Comparison of ENCODE assay signal across 21 cellular contexts in genomic region chr12:27233814-27234213, GRCh38. TPM values are rescaled to one million over a fixed set of nuclear protein-coding genes. Genes with fewer than 3 reads are reported as not detected.
DNase-seq lines count a peak whose midpoint lies in the region; ATAC-seq, FAIRE-seq and TF ChIP-seq lines count a peak whose summit lies in the region.
"Had no signal": no experiment of that assay in that cellular context is flagged by ENCODE, and none has a peak within 500 bp of the region (broad histone marks: within the 10 kb centered on the region; RNA-seq: fewer than 3 reads in every experiment).

No MANE protein-coding gene starts in this region.

- H3K9me3 Mint-ChIP-seq in Caco-2 (ENCODE audit: unreplicated experiment), result no peaks in the 10 kb centered on the region
- H3K9me3 Mint-ChIP-seq in H9, result no peaks in the 10 kb centered on the region
- H3K9me3 Mint-ChIP-seq in neural crest cell, result peaks cover 5% of the 10 kb centered on the region
- H3K9me3 Mint-ChIP-seq: activated naive CD4-positive, alpha-beta T cell treated with anti-CD3 and anti-CD28 coated beads, Interleukin-2, amount 10 ng/mL, durations not matched to agents 7 days and 5 days had no signal

- H3K4me3 ChIP-seq in Caco-2 (ENCODE audit: low read depth, low read length) (no peak overlapping the region), H1 (ENCODE audit: extremely low read depth in 1 of 4, insufficient read depth in 2 of 4, low read depth in 3 of 4, low read length in 4 of 4) (no peak overlapping the region), gastrocnemius medialis (no peak overlapping the region)
- H3K4me3 ChIP-seq: heart left ventricle had no signal

- no peak overlapping the region for H3K9ac ChIP-seq in H9 (ENCODE audit: extremely low read depth, insufficient read length, low read length)
- H3K9ac ChIP-seq in H1 (replicated peaks in 1 of 4; ENCODE audit: extremely low read depth in 1 of 4, low read depth in 3 of 4, low read length in 3 of 4), result no peak overlapping the region

- no peaks in the 10 kb centered on the region for H3K36me3 ChIP-seq in Caco-2 (ENCODE audit: control insufficient read depth, insufficient read depth, low read length)
- H3K36me3 ChIP-seq in H1 (ENCODE audit: control insufficient read depth in 2 of 4, insufficient read depth in 4 of 4, low read length in 3 of 4), result no peaks in the 10 kb centered on the region
- no peaks in the 10 kb centered on the region for H3K36me3 ChIP-seq in gastrocnemius medialis
- H3K36me3 ChIP-seq: heart left ventricle had no signal

- H3K4me3 Mint-ChIP-seq in Caco-2 (ENCODE audit: unreplicated experiment) (no peak overlapping the region), H9 (no peak overlapping the region), neural crest cell (no peak overlapping the region)
- H3K4me3 Mint-ChIP-seq: activated naive CD4-positive, alpha-beta T cell treated with anti-CD3 and anti-CD28 coated beads, Interleukin-2, amount 10 ng/mL, durations not matched to agents 7 days and 5 days; CD14-positive monocyte; stimulated activated effector memory CD8-positive, alpha-beta T cell treated with anti-CD3 and anti-CD28 coated beads, Interleukin-12 subunit alpha, Interleukin-12 subunit beta, amount 100 ng/mL, for 72 hours had no signal

- H3K27ac Mint-ChIP-seq in Caco-2 (ENCODE audit: unreplicated experiment), result no peak overlapping the region
- no peak overlapping the region for H3K27ac Mint-ChIP-seq in H9
- H3K27ac Mint-ChIP-seq in neural crest cell (ENCODE audit: unreplicated experiment), result no peak overlapping the region
- H3K27ac Mint-ChIP-seq: activated naive CD4-positive, alpha-beta T cell treated with anti-CD3 and anti-CD28 coated beads, Interleukin-2, amount 10 ng/mL, durations not matched to agents 7 days and 5 days; CD14-positive monocyte; stimulated activated effector memory CD8-positive, alpha-beta T cell treated with anti-CD3 and anti-CD28 coated beads, Interleukin-12 subunit alpha, Interleukin-12 subunit beta, amount 100 ng/mL, for 72 hours had no signal

- ATAC-seq in GM21423 (IDR thresholded peaks at IDR 0.05; ENCODE audit: unreplicated experiment) (no peak), gastrocnemius medialis (no peak)
- ATAC-seq: heart left ventricle; left cardiac atrium; stimulated activated effector memory CD8-positive, alpha-beta T cell treated with anti-CD3 and anti-CD28 coated beads, Interleukin-12 subunit alpha, Interleukin-12 subunit beta, amount 100 ng/mL, for 72 hours had no signal

- H2BK20ac ChIP-seq in H9 (ENCODE audit: low read depth, low read length, poor library complexity, severe bottlenecking) (no peak overlapping the region), H1 (ENCODE audit: low read length) (no peak overlapping the region)

- intact Hi-C loops in Caco-2 (cut with micrococcal nuclease; ENCODE audit: unreplicated experiment), result no loop called here
- intact Hi-C loops in gastrocnemius medialis (cut with DNase I; ENCODE audit: low total_unique reads), result no loop called here

- H3K14ac ChIP-seq in H9 (ENCODE audit: insufficient read depth, low read length) (no peak overlapping the region), H1 (ENCODE audit: insufficient read length) (no peak overlapping the region)

- H3K4me1 ChIP-seq in Caco-2, result no peaks in the 10 kb centered on the region
- H3K4me1 ChIP-seq in H9 (ENCODE audit: insufficient read depth, low read length), result peaks cover 4% of the 10 kb centered on the region; the same call in 1 of the 2 replicates
- no peaks in the 10 kb centered on the region for H3K4me1 ChIP-seq in H1 (replicated peaks in 1 of 4; ENCODE audit: control insufficient read depth in 3 of 4, insufficient read depth in 4 of 4, low read length in 3 of 4)
- no peaks in the 10 kb centered on the region for H3K4me1 ChIP-seq in gastrocnemius medialis

- no peak for FAIRE-seq in H1 (lab: Jason Lieb, UNC)
- FAIRE-seq: H54, urothelium cell line had no signal

- H3K56ac ChIP-seq in H9 (ENCODE audit: insufficient read length, low read depth, low read length) (no peak overlapping the region), H1 (replicated peaks; ENCODE audit: insufficient read length, low read depth, low read length) (no peak overlapping the region)

- H3K4me1 Mint-ChIP-seq in Caco-2 (ENCODE audit: low read depth, unreplicated experiment), result no peaks in the 10 kb centered on the region
- no peaks in the 10 kb centered on the region for H3K4me1 Mint-ChIP-seq in H9
- no peaks in the 10 kb centered on the region for H3K4me1 Mint-ChIP-seq in neural crest cell

- H2AK5ac ChIP-seq in H9 (ENCODE audit: insufficient read length, low read length), result no peak overlapping the region
- no peak overlapping the region for H2AK5ac ChIP-seq in H1 (ENCODE audit: low read depth, low read length)

- H3K79me1 ChIP-seq in H9 (ENCODE audit: insufficient read depth, low read depth, low read length, poor library complexity, severe bottlenecking) (no peaks in the 10 kb centered on the region), H1 (ENCODE audit: low read depth, low read length) (no peaks in the 10 kb centered on the region)

- H2BK12ac ChIP-seq in H9 (ENCODE audit: insufficient read length, low read depth, low read length), result no peak overlapping the region
- H2BK12ac ChIP-seq in H1 (ENCODE audit: low read depth, low read length), result no peak overlapping the region

- CTCF ChIA-PET in Caco-2 (lab: Charles Lee) (no interaction called here), H1 (lab: Charles Lee; ENCODE audit: partially characterized antibody) (interaction anchor here (0.9 to 1.6 kb wide), 7 partner anchors 9 to 81 kb away, joined by 3 to 10 read pairs (median 3); no protein-coding TSS in a partner anchor)

- BruUV-seq in Caco-2 (replicated peaks; lab: Mats Ljungman, UMichigan), result no TSS peak

- in situ Hi-C loops in gastrocnemius medialis (cut with MboI; ENCODE audit: low sequenced_read_pairs in 4 of 4), result no loop called here

- H4K8ac ChIP-seq in H9 (replicated peaks; ENCODE audit: insufficient read length, low read depth, low read length), result no peak overlapping the region
- H4K8ac ChIP-seq in H1 (ENCODE audit: extremely low read depth, insufficient read depth, low read length), result no peak overlapping the region

- H3K27me3 Mint-ChIP-seq in Caco-2 (ENCODE audit: insufficient read depth, unreplicated experiment) (peaks cover 14% of the 10 kb centered on the region), H9 (ENCODE audit: low read depth) (no peaks in the 10 kb centered on the region; the same call in 1 of the 2 replicates), neural crest cell (ENCODE audit: low read depth) (peaks cover 34% of the 10 kb centered on the region)

- H2AFZ ChIP-seq in H9 (ENCODE audit: low read length) (no peak overlapping the region), H1 (ENCODE audit: low read length) (no peak overlapping the region)

- H3K4ac ChIP-seq in H9 (ENCODE audit: low read depth, low read length) (no peak overlapping the region), H1 (replicated peaks; ENCODE audit: insufficient read length, low read depth, low read length) (no peak overlapping the region)

- WGBS in H9 (ENCODE audit: extremely low coverage, insufficient read length, low lambda C conversion rate), result no CpG with 5 or more reads among the region's 4 CpGs
- 88% methylated on average over 4 of the region's 4 CpGs; no CpG with 5 or more reads in 1 of the 2 experiments for WGBS in H1 (ENCODE audit: extremely low coverage in 1 of 2, insufficient coverage in 1 of 2, insufficient read length in 1 of 2, insufficient replicate concordance in 2 of 2, low coverage in 1 of 2, low lambda C conversion rate in 2 of 2, missing lambda C conversion rate in 1 of 2), 2 experiments

- H3K36me3 Mint-ChIP-seq in Caco-2 (ENCODE audit: insufficient read depth, unreplicated experiment), result no peaks in the 10 kb centered on the region
- no peaks in the 10 kb centered on the region for H3K36me3 Mint-ChIP-seq in H9 (ENCODE audit: insufficient read depth in 1 of 3, low read depth in 3 of 3)
- H3K36me3 Mint-ChIP-seq in neural crest cell (ENCODE audit: low read depth), result no peaks in the 10 kb centered on the region
- H3K36me3 Mint-ChIP-seq: activated naive CD4-positive, alpha-beta T cell treated with anti-CD3 and anti-CD28 coated beads, Interleukin-2, amount 10 ng/mL, durations not matched to agents 7 days and 5 days; CD14-positive monocyte; stimulated activated effector memory CD8-positive, alpha-beta T cell treated with anti-CD3 and anti-CD28 coated beads, Interleukin-12 subunit alpha, Interleukin-12 subunit beta, amount 100 ng/mL, for 72 hours had no signal

- H3K79me2 ChIP-seq in H9 (ENCODE audit: insufficient read depth, low read length) (no peaks in the 10 kb centered on the region), H1 (ENCODE audit: control insufficient read depth in 1 of 2, insufficient read depth in 2 of 2, low read length in 2 of 2) (no peaks in the 10 kb centered on the region)

- TF ChIP-seq CTCF in Caco-2 (IDR thresholded peaks at IDR 0.05; ENCODE audit: insufficient read depth in 1 of 2, low read depth in 1 of 2, low read length in 1 of 2, severe bottlenecking in 1 of 2, unreplicated experiment in 1 of 2) (peak; percentile 31 to 46), H9 (conservative IDR thresholded peaks at IDR 0.05) (peak; percentile 67), H1 (IDR thresholded peaks at IDR 0.05; ENCODE audit: control extremely low read depth in 1 of 3, insufficient read depth in 1 of 3, low read depth in 1 of 3, low read length in 3 of 3) (peak; percentile 35 to 54 (median 39); a peak in 3 of 4 replicates), neural crest cell (conservative IDR thresholded peaks at IDR 0.05) (peak; percentile 44), gastrocnemius medialis (IDR thresholded peaks at IDR 0.05 in 4 of 5, conservative IDR thresholded peaks at IDR 0.05 in 1 of 5) (no peak)

- no peak overlapping the region for H4K5ac ChIP-seq in H9 (ENCODE audit: insufficient read length, low read depth, low read length)
- no peak overlapping the region for H4K5ac ChIP-seq in H1 (ENCODE audit: insufficient read length, low read depth, low read length)

- H3K4me2 ChIP-seq in H9 (ENCODE audit: insufficient read depth, insufficient read length, low read length), result no peak overlapping the region
- H3K4me2 ChIP-seq in H1 (ENCODE audit: insufficient read depth in 1 of 2, low read depth in 2 of 2, low read length in 2 of 2), result no peak overlapping the region

- no peak for TF ChIP-seq POLR2A in H1 (IDR thresholded peaks at IDR 0.05; ENCODE audit: control extremely low read depth in 1 of 2, low read depth in 2 of 2, low read length in 2 of 2)
- no peak for TF ChIP-seq POLR2A in gastrocnemius medialis (IDR thresholded peaks at IDR 0.05)

- no peak for TF ChIP-seq EP300 in H1 (IDR thresholded peaks at IDR 0.05; ENCODE audit: borderline replicate concordance in 1 of 2, low read depth in 2 of 2, low read length in 2 of 2)

- H3K23me2 ChIP-seq in H9 (ENCODE audit: insufficient read length, low read depth, low read length, poor library complexity, severe bottlenecking), result no peaks in the 10 kb centered on the region
- no peaks in the 10 kb centered on the region for H3K23me2 ChIP-seq in H1 (ENCODE audit: low read depth, low read length)

- H4K91ac ChIP-seq in H9 (ENCODE audit: insufficient read length, low read depth, low read length) (no peak overlapping the region), H1 (replicated peaks; ENCODE audit: insufficient read length, low read length) (no peak overlapping the region)

- H2BK5ac ChIP-seq in H9 (ENCODE audit: insufficient read length, low read length) (no peak overlapping the region), H1 (ENCODE audit: low read depth, low read length) (no peak overlapping the region)

- no peak overlapping the region for H2BK120ac ChIP-seq in H9 (ENCODE audit: low read depth, low read length, poor library complexity, severe bottlenecking)
- H2BK120ac ChIP-seq in H1 (replicated peaks; ENCODE audit: low read depth, low read length), result no peak overlapping the region

- H3K9me3 ChIP-seq in Caco-2 (no peaks in the 10 kb centered on the region), H9 (ENCODE audit: control insufficient read depth, low read depth, low read length) (no peaks in the 10 kb centered on the region), H1 (ENCODE audit: insufficient read depth in 2 of 2, low read depth in 1 of 2, low read length in 1 of 2) (no peaks in the 10 kb centered on the region), gastrocnemius medialis (no peaks in the 10 kb centered on the region)
- H3K9me3 ChIP-seq: heart left ventricle had no signal

- POLR2A ChIA-PET in Caco-2 (lab: Charles Lee) (no interaction called here), H1 (lab: Charles Lee; ENCODE audit: partially characterized antibody) (no interaction called here)

- H3K23ac ChIP-seq in H9 (ENCODE audit: insufficient read length, low read depth, low read length), result no peak overlapping the region
- H3K23ac ChIP-seq in H1 (ENCODE audit: insufficient read length), result no peak overlapping the region

- H4K20me1 ChIP-seq in H9 (ENCODE audit: control insufficient read depth, insufficient read depth, insufficient read length), result no peaks in the 10 kb centered on the region
- no peaks in the 10 kb centered on the region for H4K20me1 ChIP-seq in H1 (replicated peaks in 1 of 2; ENCODE audit: control insufficient read depth in 1 of 2, insufficient read depth in 2 of 2, low read length in 2 of 2)

- H3K18ac ChIP-seq in H9 (ENCODE audit: insufficient read length, low read depth, low read length), result no peak overlapping the region
- H3K18ac ChIP-seq in H1 (ENCODE audit: extremely low read depth, low read length), result no peak overlapping the region

- H2BK15ac ChIP-seq in H9 (ENCODE audit: low read depth, low read length), result no peak overlapping the region
- H2BK15ac ChIP-seq in H1 (ENCODE audit: low read length), result no peak overlapping the region

- no peak overlapping the region for H3K27ac ChIP-seq in H9 (ENCODE audit: insufficient read length, low read depth, low read length)
- no peak overlapping the region for H3K27ac ChIP-seq in H1 (ENCODE audit: low read depth, low read length)
- no peak overlapping the region for H3K27ac ChIP-seq in gastrocnemius medialis
- H3K27ac ChIP-seq: heart left ventricle had no signal

- H3T11ph ChIP-seq in H9 (ENCODE audit: low read length), result no peak overlapping the region

- H3K27me3 ChIP-seq in Caco-2 (replicated peaks; ENCODE audit: control insufficient read depth, insufficient read depth, low read length), result no peaks in the 10 kb centered on the region
- H3K27me3 ChIP-seq in H9 (ENCODE audit: insufficient read depth, low read length), result no peaks in the 10 kb centered on the region
- no peaks in the 10 kb centered on the region for H3K27me3 ChIP-seq in H1 (replicated peaks in 1 of 4; ENCODE audit: control insufficient read depth in 3 of 4, extremely low read depth in 1 of 4, insufficient read depth in 3 of 4, low read length in 3 of 4)
- no peaks in the 10 kb centered on the region for H3K27me3 ChIP-seq in gastrocnemius medialis
- H3K27me3 ChIP-seq: heart left ventricle had no signal

- DNase-seq in Caco-2 (peak in 1 of 2 experiments; percentile 47), H9 (peak; percentile 35), H1 (ENCODE audit: low read depth in 1 of 2, low spot score in 2 of 2) (no peak), neural crest cell (ENCODE audit: low read depth, low spot score) (no peak), MV-4-11 (lab: John Stamatoyannopoulos, UW) (no peak), gastrocnemius medialis (no peak)
- DNase-seq: activated CD4-positive, alpha-beta T cell treated with anti-CD3 and anti-CD28 coated beads for 48 hours; activated naive CD4-positive, alpha-beta T cell treated with anti-CD3 and anti-CD28 coated beads, Interleukin-2, amount 10 ng/mL, durations not matched to agents 7 days and 5 days; amygdala; dermis blood vessel endothelial cell; heart left ventricle; Kasumi-1; left cardiac atrium; NCI-H1092; NCI-H1930; NCI-H526 treated with DMSO at 0.1 percent for 48 hours had no signal

- TF ChIP-seq RAD21 in H1 (IDR thresholded peaks at IDR 0.05 in 1 of 2, conservative IDR thresholded peaks at IDR 0.05 in 1 of 2; ENCODE audit: low read depth in 2 of 2, low read length in 2 of 2), result peak; percentile 35 to 54; a peak in 3 of 4 replicates

RNA-seq across cellular contexts. Expression of gene STK38L, which starts 10.3 kb away (rescaled TPM):
- total RNA-seq in Caco-2 (2022), result 52.0 and 59.4 TPM in 2 replicates
- total RNA-seq in H9 (2021), result 44.9 and 47.9 TPM in 2 replicates
- 63.6 and 68.8 TPM in 2 replicates for total RNA-seq in H1 (2021; fragmentation: NEBNext Ultra II Directional; extraction: Animal tissue kit (Norgen Biotek cat#: 25700))
- 3.7 and 8.1 TPM in 2 replicates for polyA plus RNA-seq in H1 (2011; rRNA removed)
- polyA plus RNA-seq in H1 (2011; cell fraction: cytosol; rRNA removed), result 14.4 TPM
- 4.1 TPM for polyA plus RNA-seq in H1 (2011; cell fraction: nucleus; rRNA removed)
- polyA plus RNA-seq in H1 (2012, experiment 1 of 2), result 20.2 to 40.9 TPM (median 24.5 TPM) in 4 replicates
- polyA plus RNA-seq in H1 (2012, experiment 2 of 2), result 1.2 TPM
- polyA plus RNA-seq in H1 (2013, experiment 1 of 2), result 32.4 TPM
- polyA plus RNA-seq in H1 (2013, experiment 2 of 2), result 33.7 TPM
- polyA minus RNA-seq in H1 (2011; rRNA and poly(A)+ RNA removed), result 12.6 and 16.4 TPM in 2 replicates
- polyA minus RNA-seq in H1 (2011; cell fraction: cytosol; rRNA and poly(A)+ RNA removed), result 15.7 TPM
- polyA minus RNA-seq in H1 (2011; cell fraction: nucleus; rRNA and poly(A)+ RNA removed), result 21.0 TPM
- 29.9 and 34.2 TPM in 2 replicates for total RNA-seq in neural crest cell
- total RNA-seq in gastrocnemius medialis, result 10 to 100 TPM; 12.9 to 20.0 (median 13.5) TPM

Comparison
In these comparisons a context has a peak if more than half of its experiments do, and no peak if none do; other contexts are left out.
1. CTCF ChIP-seq: peak in Caco-2 (2 of 2), H9 (single experiment), H1 (3 of 3) and neural crest cell (single experiment); none in gastrocnemius medialis (0 of 5).